Comparison of ENCODE assay signal across 1 cellular context in the genomic region with DNA sequence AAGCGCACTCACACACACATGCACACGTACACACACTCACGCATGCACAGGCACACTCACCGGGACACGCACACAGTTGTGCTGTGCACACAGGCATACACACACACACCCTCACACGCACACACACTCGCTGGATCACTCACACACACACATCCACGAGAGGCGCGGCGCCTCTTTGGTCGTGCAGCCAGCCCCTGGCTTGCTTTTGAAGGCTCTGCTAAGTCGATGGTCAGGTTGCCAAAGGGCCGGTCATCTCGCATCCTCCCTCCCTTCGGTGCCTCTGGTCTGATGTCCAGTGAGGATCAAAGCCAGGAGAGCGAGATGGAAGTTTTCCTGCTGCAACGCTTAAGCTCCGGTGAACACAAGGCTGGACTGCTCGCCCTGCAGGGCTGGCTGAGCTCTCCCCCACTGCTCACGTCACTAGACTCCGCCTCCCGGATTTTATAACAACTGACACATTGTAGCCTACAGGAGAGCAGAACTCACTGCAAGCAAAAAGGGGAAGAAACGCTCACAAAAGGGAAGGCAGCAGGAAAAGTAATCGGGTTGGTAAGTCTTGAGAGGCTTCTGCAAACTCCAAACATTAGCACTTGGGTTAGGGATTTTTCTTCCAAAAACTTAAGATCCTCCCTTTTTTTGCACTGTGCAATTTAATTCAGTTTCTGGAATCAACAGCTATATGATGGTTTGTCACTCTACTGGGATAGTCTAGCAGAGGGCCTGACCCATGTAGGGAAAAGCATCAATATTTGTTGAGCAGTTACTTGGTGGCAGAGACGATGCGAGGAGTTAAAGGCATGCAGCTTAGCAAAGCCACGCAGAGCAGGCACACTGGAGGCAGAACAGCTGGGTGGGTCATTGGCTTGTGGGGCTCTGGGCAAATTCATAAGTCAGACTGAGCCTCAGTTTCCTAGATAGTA.
TF ChIP-seq lines count a peak whose summit lies in the region.

A gene (minus strand): TSS at position 374 of the 920 bp plus-strand sequence. CDS start 695 bp downstream, outside the sequence.

TF ChIP-seq in H1, 55 proteins besides CTCF, POLR2A, EP300 and RAD21:
- no peak for TF ChIP-seq NANOG (IDR thresholded peaks at IDR 0.05; ENCODE audit: insufficient read depth, low read depth, low read length, poor library complexity, severe bottlenecking)
- TF ChIP-seq ASH2L (IDR thresholded peaks at IDR 0.05; ENCODE audit: low read length) = peak; percentile 59
- peak in 1 of 2 experiments; percentile 65; a peak in 2 of 4 replicates for TF ChIP-seq SIN3A (conservative IDR thresholded peaks at IDR 0.05 in 1 of 2, IDR thresholded peaks at IDR 0.05 in 1 of 2; ENCODE audit: low read depth in 1 of 2, low read length in 2 of 2)
- peak; percentile 83 for TF ChIP-seq CREB1 (IDR thresholded peaks at IDR 0.05)
- TF ChIP-seq TAF1 (IDR thresholded peaks at IDR 0.05; ENCODE audit: low read depth, low read length) = 0 out of 2 replicates have a peak, but pooled peaks have one; percentile 21
- TF ChIP-seq, protein P1, sequence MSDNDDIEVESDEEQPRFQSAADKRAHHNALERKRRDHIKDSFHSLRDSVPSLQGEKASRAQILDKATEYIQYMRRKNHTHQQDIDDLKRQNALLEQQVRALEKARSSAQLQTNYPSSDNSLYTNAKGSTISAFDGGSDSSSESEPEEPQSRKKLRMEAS (IDR thresholded peaks at IDR 0.05) = no peak
- no peak for TF ChIP-seq BCL11A (IDR thresholded peaks at IDR 0.05; ENCODE audit: low read depth in 2 of 2, low read length in 2 of 2)
- peak; percentile 62 for TF ChIP-seq KDM4A (IDR thresholded peaks at IDR 0.05; ENCODE audit: low read depth, low read length, severe bottlenecking)
- 0 out of 2 replicates have a peak, but pooled peaks have one; percentile 55 for TF ChIP-seq RBBP5 (IDR thresholded peaks at IDR 0.05; ENCODE audit: borderline replicate concordance, low read depth, low read length)
- TF ChIP-seq SP2 (IDR thresholded peaks at IDR 0.05; ENCODE audit: low read length) = no peak
- TF ChIP-seq TBP (IDR thresholded peaks at IDR 0.05; ENCODE audit: low read depth, low read length) = peak; percentile 53; the same call in 1 of the 2 replicates
- no peak for TF ChIP-seq EGR1 (IDR thresholded peaks at IDR 0.05; ENCODE audit: borderline replicate concordance, low read depth, low read length)
TF ChIP-seq in H1: peak in this region for 7.
